In the genomic region with DNA sequence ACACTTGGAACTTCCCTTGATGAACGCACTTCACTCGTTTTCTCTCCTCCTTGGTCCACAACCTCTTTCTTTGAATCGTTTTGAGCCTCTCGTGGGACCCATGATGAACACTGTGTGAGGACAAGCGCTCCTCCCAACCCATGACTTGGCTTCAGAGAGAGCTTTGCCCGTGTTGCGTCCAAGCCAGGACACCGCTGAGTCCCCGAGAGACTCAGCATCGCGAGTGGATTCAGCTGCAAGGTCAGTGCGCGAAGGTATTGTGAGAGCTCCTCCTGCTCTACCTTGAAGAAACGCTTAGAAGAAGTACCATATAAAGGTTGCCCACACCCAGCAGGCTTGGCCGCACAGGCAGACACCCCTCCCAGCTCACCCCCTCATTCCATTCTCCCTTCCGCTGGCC, we compare ENCODE assay signal across 23 cellular contexts.
"Had no signal": no experiment of that assay in that cellular context is flagged by ENCODE, and none has a peak within 500 bp of the region (broad histone marks: within the 10 kb centered on the region; RNA-seq: fewer than 3 reads in every experiment).

No MANE protein-coding gene starts in this region.

- H3K27me3 Mint-ChIP-seq: activated CD8-positive, alpha-beta memory T cell treated with anti-CD3 and anti-CD28 coated beads, Interleukin-2, amount 10 ng/mL, durations not matched to agents 7 days and 5 days; activated naive CD4-positive, alpha-beta T cell treated with anti-CD3 and anti-CD28 coated beads, Interleukin-2, amount 10 ng/mL, durations not matched to agents 7 days and 5 days; activated naive CD8-positive, alpha-beta T cell treated with anti-CD3 and anti-CD28 coated beads for 36 hours had no signal

- H3K9me3 Mint-ChIP-seq: activated naive CD4-positive, alpha-beta T cell treated with anti-CD3 and anti-CD28 coated beads, Interleukin-2, amount 10 ng/mL, durations not matched to agents 7 days and 5 days; activated naive CD8-positive, alpha-beta T cell treated with anti-CD3 and anti-CD28 coated beads for 36 hours; activated T-cell treated with anti-CD3 and anti-CD28 coated beads, Interleukin-2, amount 50 U/mL, for 4 hours had no signal

- H3K36me3 Mint-ChIP-seq: activated CD8-positive, alpha-beta memory T cell treated with anti-CD3 and anti-CD28 coated beads, Interleukin-2, amount 10 ng/mL, durations not matched to agents 7 days and 5 days; activated naive CD4-positive, alpha-beta T cell treated with anti-CD3 and anti-CD28 coated beads, Interleukin-2, amount 10 ng/mL, durations not matched to agents 7 days and 5 days had no signal

- H3K4me1 Mint-ChIP-seq: activated CD8-positive, alpha-beta memory T cell treated with anti-CD3 and anti-CD28 coated beads, Interleukin-2, amount 10 ng/mL, durations not matched to agents 7 days and 5 days; activated naive CD4-positive, alpha-beta T cell treated with anti-CD3 and anti-CD28 coated beads, Interleukin-2, amount 10 ng/mL, durations not matched to agents 7 days and 5 days had no signal

- DNase-seq: activated CD4-positive, alpha-beta T cell treated with anti-CD3 and anti-CD28 coated beads for 4 hours; activated CD4-positive, alpha-beta T cell treated with anti-CD3 and anti-CD28 coated beads, Interleukin-2, amount 50 U/mL, for 4 hours; activated CD8-positive, alpha-beta memory T cell treated with anti-CD3 and anti-CD28 coated beads, Interleukin-2, amount 10 ng/mL, durations not matched to agents 7 days and 5 days; activated CD8-positive, alpha-beta T cell treated with anti-CD3 and anti-CD28 coated beads, Interleukin-2, amount 10 ng/mL, durations not matched to agents 7 days and 5 days; activated gamma-delta T cell treated with Interleukin-2 at 50 U/mL for 16 hours; activated naive CD4-positive, alpha-beta T cell treated with anti-CD3 and anti-CD28 coated beads, Interleukin-2, amount 10 ng/mL, durations not matched to agents 7 days and 5 days; activated naive CD8-positive, alpha-beta T cell treated with anti-CD3 and anti-CD28 coated beads for 36 hours; activated T-cell treated with anti-CD3 and anti-CD28 coated beads, Interleukin-2, amount 50 U/mL, for 4 hours; brain microvascular endothelial cell; NCI-H1092; NCI-H1417 treated with DMSO at 0.1 percent for 48 hours; NCI-H1694; NCI-H2029 treated with DMSO at 0.1 percent for 48 hours; NCI-H345; NCI-H510A; NCI-H526 treated with DMSO at 0.1 percent for 48 hours; NCI-H82; OCI-M1; RPMI8226; SK-N-SH; SW 1271 had no signal

- ATAC-seq: activated CD4-positive, CD25-positive, alpha-beta regulatory T cell treated with anti-CD3 and anti-CD28 coated beads, Interleukin-2, amount 50 U/mL, for 24 hours; activated CD8-positive, alpha-beta memory T cell treated with anti-CD3 and anti-CD28 coated beads, Interleukin-2, amount 10 ng/mL, durations not matched to agents 7 days and 5 days; activated CD8-positive, alpha-beta T cell treated with anti-CD3 and anti-CD28 coated beads, Interleukin-2, amount 10 ng/mL, durations not matched to agents 7 days and 5 days; activated T-cell treated with anti-CD3 and anti-CD28 coated beads, Interleukin-2, amount 50 U/mL, for 4 hours; Panc1 had no signal

- H3K27ac Mint-ChIP-seq: activated CD8-positive, alpha-beta memory T cell treated with anti-CD3 and anti-CD28 coated beads, Interleukin-2, amount 10 ng/mL, durations not matched to agents 7 days and 5 days; activated CD8-positive, alpha-beta T cell treated with anti-CD3 and anti-CD28 coated beads, Interleukin-2, amount 10 ng/mL, durations not matched to agents 7 days and 5 days; activated naive CD4-positive, alpha-beta T cell treated with anti-CD3 and anti-CD28 coated beads, Interleukin-2, amount 10 ng/mL, durations not matched to agents 7 days and 5 days; activated naive CD8-positive, alpha-beta T cell treated with anti-CD3 and anti-CD28 coated beads for 36 hours had no signal

- H3K4me3 Mint-ChIP-seq: activated CD8-positive, alpha-beta memory T cell treated with anti-CD3 and anti-CD28 coated beads, Interleukin-2, amount 10 ng/mL, durations not matched to agents 7 days and 5 days; activated CD8-positive, alpha-beta T cell treated with anti-CD3 and anti-CD28 coated beads, Interleukin-2, amount 10 ng/mL, durations not matched to agents 7 days and 5 days; activated naive CD4-positive, alpha-beta T cell treated with anti-CD3 and anti-CD28 coated beads, Interleukin-2, amount 10 ng/mL, durations not matched to agents 7 days and 5 days; activated naive CD8-positive, alpha-beta T cell treated with anti-CD3 and anti-CD28 coated beads for 36 hours; activated T-cell treated with anti-CD3 and anti-CD28 coated beads, Interleukin-2, amount 50 U/mL, for 4 hours had no signal
